ENCODE assay signal across 2 cellular contexts in the genomic region with DNA sequence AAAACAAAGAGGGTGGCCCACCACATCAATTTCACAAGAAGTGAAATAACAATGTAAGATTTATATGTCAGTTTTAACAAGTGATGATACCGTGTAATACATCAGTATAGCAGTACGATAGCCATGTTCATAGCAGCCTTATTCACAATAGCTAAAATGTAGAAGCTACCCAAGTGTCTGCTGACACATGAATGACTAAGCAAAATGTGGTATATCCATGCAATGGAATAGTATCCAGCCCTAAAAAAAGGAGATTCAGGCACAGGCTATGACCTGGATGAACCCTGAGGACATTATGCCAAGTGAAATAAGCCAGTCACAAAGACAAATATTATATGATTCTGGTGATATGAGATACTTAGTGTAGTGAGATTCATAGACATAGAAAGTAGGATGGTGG.
TF ChIP-seq lines count a peak whose summit lies in the region.

No MANE protein-coding gene starts in this region.

TF ChIP-seq in A549, 52 proteins besides CTCF, POLR2A, EP300 and RAD21 (continued from another document):
- TF ChIP-seq HOXB13 (CRISPR knock-in tag; IDR thresholded peaks at IDR 0.05; ENCODE audit: low read depth) (no peak), CBX8 (IDR thresholded peaks at IDR 0.05) (no peak), NFE2L2 (conservative IDR thresholded peaks at IDR 0.05; ENCODE audit: low read length) (0 out of 2 replicates have a peak, but pooled peaks have one; percentile 9), RCOR1 (IDR thresholded peaks at IDR 0.05; ENCODE audit: low read depth, low read length) (no peak)
- TF ChIP-seq, protein P1, sequence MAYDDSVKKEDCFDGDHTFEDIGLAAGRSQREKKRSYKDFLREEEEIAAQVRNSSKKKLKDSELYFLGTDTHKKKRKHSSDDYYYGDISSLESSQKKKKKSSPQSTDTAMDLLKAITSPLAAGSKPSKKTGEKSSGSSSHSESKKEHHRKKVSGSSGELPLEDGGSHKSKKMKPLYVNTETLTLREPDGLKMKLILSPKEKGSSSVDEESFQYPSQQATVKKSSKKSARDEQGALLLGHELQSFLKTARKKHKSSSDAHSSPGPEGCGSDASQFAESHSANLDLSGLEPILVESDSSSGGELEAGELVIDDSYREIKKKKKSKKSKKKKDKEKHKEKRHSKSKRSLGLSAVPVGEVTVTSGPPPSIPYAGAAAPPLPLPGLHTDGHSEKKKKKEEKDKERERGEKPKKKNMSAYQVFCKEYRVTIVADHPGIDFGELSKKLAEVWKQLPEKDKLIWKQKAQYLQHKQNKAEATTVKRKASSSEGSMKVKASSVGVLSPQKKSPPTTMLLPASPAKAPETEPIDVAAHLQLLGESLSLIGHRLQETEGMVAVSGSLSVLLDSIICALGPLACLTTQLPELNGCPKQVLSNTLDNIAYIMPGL (CRISPR knock-in tag; IDR thresholded peaks at IDR 0.05; ENCODE audit: borderline replicate concordance) = no peak

TF ChIP-seq in K562, 482 proteins besides CTCF, POLR2A, EP300 and RAD21 (continued from another document):
- TF ChIP-seq, protein P2, sequence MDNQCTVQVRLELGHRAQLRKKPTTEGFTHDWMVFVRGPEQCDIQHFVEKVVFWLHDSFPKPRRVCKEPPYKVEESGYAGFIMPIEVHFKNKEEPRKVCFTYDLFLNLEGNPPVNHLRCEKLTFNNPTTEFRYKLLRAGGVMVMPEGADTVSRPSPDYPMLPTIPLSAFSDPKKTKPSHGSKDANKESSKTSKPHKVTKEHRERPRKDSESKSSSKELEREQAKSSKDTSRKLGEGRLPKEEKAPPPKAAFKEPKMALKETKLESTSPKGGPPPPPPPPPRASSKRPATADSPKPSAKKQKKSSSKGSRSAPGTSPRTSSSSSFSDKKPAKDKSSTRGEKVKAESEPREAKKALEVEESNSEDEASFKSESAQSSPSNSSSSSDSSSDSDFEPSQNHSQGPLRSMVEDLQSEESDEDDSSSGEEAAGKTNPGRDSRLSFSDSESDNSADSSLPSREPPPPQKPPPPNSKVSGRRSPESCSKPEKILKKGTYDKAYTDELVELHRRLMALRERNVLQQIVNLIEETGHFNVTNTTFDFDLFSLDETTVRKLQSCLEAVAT (IDR thresholded peaks at IDR 0.05) = no peak
- peak; percentile 32; the same call in 1 of the 2 replicates for TF ChIP-seq ZNF316 (IDR thresholded peaks at IDR 0.05)
- TF ChIP-seq, protein P3, sequence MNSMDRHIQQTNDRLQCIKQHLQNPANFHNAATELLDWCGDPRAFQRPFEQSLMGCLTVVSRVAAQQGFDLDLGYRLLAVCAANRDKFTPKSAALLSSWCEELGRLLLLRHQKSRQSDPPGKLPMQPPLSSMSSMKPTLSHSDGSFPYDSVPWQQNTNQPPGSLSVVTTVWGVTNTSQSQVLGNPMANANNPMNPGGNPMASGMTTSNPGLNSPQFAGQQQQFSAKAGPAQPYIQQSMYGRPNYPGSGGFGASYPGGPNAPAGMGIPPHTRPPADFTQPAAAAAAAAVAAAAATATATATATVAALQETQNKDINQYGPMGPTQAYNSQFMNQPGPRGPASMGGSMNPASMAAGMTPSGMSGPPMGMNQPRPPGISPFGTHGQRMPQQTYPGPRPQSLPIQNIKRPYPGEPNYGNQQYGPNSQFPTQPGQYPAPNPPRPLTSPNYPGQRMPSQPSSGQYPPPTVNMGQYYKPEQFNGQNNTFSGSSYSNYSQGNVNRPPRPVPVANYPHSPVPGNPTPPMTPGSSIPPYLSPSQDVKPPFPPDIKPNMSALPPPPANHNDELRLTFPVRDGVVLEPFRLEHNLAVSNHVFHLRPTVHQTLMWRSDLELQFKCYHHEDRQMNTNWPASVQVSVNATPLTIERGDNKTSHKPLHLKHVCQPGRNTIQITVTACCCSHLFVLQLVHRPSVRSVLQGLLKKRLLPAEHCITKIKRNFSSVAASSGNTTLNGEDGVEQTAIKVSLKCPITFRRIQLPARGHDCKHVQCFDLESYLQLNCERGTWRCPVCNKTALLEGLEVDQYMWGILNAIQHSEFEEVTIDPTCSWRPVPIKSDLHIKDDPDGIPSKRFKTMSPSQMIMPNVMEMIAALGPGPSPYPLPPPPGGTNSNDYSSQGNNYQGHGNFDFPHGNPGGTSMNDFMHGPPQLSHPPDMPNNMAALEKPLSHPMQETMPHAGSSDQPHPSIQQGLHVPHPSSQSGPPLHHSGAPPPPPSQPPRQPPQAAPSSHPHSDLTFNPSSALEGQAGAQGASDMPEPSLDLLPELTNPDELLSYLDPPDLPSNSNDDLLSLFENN (IDR thresholded peaks at IDR 0.05; ENCODE audit: low read depth in 2 of 2, low read length in 2 of 2) = no peak
- TF ChIP-seq, protein P4, sequence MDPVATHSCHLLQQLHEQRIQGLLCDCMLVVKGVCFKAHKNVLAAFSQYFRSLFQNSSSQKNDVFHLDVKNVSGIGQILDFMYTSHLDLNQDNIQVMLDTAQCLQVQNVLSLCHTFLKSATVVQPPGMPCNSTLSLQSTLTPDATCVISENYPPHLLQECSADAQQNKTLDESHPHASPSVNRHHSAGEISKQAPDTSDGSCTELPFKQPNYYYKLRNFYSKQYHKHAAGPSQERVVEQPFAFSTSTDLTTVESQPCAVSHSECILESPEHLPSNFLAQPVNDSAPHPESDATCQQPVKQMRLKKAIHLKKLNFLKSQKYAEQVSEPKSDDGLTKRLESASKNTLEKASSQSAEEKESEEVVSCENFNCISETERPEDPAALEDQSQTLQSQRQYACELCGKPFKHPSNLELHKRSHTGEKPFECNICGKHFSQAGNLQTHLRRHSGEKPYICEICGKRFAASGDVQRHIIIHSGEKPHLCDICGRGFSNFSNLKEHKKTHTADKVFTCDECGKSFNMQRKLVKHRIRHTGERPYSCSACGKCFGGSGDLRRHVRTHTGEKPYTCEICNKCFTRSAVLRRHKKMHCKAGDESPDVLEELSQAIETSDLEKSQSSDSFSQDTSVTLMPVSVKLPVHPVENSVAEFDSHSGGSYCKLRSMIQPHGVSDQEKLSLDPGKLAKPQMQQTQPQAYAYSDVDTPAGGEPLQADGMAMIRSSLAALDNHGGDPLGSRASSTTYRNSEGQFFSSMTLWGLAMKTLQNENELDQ (CRISPR knock-in tag; IDR thresholded peaks at IDR 0.05; ENCODE audit: borderline replicate concordance) = no peak
- TF ChIP-seq ZNF184 (CRISPR knock-in tag; IDR thresholded peaks at IDR 0.05) = no peak
- TF ChIP-seq DNMT1 (IDR thresholded peaks at IDR 0.05) = no peak
- TF ChIP-seq ZNF644 (tag; IDR thresholded peaks at IDR 0.05; ENCODE audit: low read depth) = no peak
- no peak for TF ChIP-seq GTF2E2 (tag; IDR thresholded peaks at IDR 0.05)
- no peak for TF ChIP-seq NRF1 (conservative IDR thresholded peaks at IDR 0.05 in 1 of 2, IDR thresholded peaks at IDR 0.05 in 1 of 2)
- TF ChIP-seq LCOR (CRISPR knock-in tag; IDR thresholded peaks at IDR 0.05) = no peak
- no peak for TF ChIP-seq ETV1 (tag; conservative IDR thresholded peaks at IDR 0.05; ENCODE audit: low read depth)
- no peak for TF ChIP-seq ZFP30 (CRISPR knock-in tag; IDR thresholded peaks at IDR 0.05; ENCODE audit: borderline replicate concordance)
- peak; percentile 13; the same call in 1 of the 2 replicates for TF ChIP-seq C11orf30 (IDR thresholded peaks at IDR 0.05; ENCODE audit: low read depth)
- TF ChIP-seq ZNF764 (CRISPR knock-in tag; IDR thresholded peaks at IDR 0.05; ENCODE audit: low read depth) = no peak
- TF ChIP-seq NFATC3 (IDR thresholded peaks at IDR 0.05) = no peak
- no peak for TF ChIP-seq ZNF551 (CRISPR knock-in tag; IDR thresholded peaks at IDR 0.05)
- TF ChIP-seq, protein P5, sequence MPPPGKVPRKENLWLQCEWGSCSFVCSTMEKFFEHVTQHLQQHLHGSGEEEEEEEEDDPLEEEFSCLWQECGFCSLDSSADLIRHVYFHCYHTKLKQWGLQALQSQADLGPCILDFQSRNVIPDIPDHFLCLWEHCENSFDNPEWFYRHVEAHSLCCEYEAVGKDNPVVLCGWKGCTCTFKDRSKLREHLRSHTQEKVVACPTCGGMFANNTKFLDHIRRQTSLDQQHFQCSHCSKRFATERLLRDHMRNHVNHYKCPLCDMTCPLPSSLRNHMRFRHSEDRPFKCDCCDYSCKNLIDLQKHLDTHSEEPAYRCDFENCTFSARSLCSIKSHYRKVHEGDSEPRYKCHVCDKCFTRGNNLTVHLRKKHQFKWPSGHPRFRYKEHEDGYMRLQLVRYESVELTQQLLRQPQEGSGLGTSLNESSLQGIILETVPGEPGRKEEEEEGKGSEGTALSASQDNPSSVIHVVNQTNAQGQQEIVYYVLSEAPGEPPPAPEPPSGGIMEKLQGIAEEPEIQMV (tag; conservative IDR thresholded peaks at IDR 0.05; ENCODE audit: low read depth) = no peak
- TF ChIP-seq ZNF584 (CRISPR knock-in tag; IDR thresholded peaks at IDR 0.05; ENCODE audit: low read depth) = no peak
- TF ChIP-seq MAFF (IDR thresholded peaks at IDR 0.05; ENCODE audit: low read length) = peak; percentile 5; the same call in 1 of the 2 replicates
- TF ChIP-seq SMARCA4 (IDR thresholded peaks at IDR 0.05) = no peak
- TF ChIP-seq TAF7 (tag; IDR thresholded peaks at IDR 0.05) = no peak
- peak; percentile 61; the same call in 1 of the 2 replicates for TF ChIP-seq MAFG (tag; conservative IDR thresholded peaks at IDR 0.05)
- no peak for TF ChIP-seq SP1 (CRISPR knock-in tag; IDR thresholded peaks at IDR 0.05)
TF ChIP-seq in K562: peak in this region for 4.
